8 cellular contexts compared by ENCODE assay signal in genomic region chr15:99566157-99566900, GRCh38. TPM values are rescaled to one million over a fixed set of nuclear protein-coding genes. Genes with fewer than 3 reads are reported as not detected.
A peak's percentile ranks its signal among the peaks of the same experiment; 100 is the strongest.
DNase-seq lines count a peak whose midpoint lies in the region.

No MANE protein-coding gene starts in this region.

- peak overlapping the region; percentile 85 for H3K9ac ChIP-seq in NT2/D1 (ENCODE audit: insufficient read length, low read depth)
- no peak overlapping the region for H3K9ac ChIP-seq in iPS-15b (ENCODE audit: low read depth, low read length)
- H3K9ac ChIP-seq in skeletal muscle satellite cell (ENCODE audit: low read depth, low read length): peak overlapping the region; percentile 99

- H3K36me3 ChIP-seq in NT2/D1 (ENCODE audit: insufficient read depth, insufficient read length, low read length) (no peaks in the 10 kb centered on the region), iPS-15b (ENCODE audit: control insufficient read depth, insufficient read depth, low read length) (no peaks in the 10 kb centered on the region), skeletal muscle satellite cell (ENCODE audit: insufficient read depth, low read length) (no peaks in the 10 kb centered on the region)

- peaks cover 5% of the 10 kb centered on the region for H3K4me1 ChIP-seq in NT2/D1 (ENCODE audit: insufficient read depth, insufficient read length)
- peaks cover 19% of the 10 kb centered on the region for H3K4me1 ChIP-seq in iPS-15b (ENCODE audit: control insufficient read depth, insufficient read depth, low read length)
- peaks cover 29% of the 10 kb centered on the region for H3K4me1 ChIP-seq in skeletal muscle satellite cell (ENCODE audit: control insufficient read depth, insufficient read depth, low read length)

- DNase-seq in SKM-1 treated with dmso at 0.1 percent for 144 hours (lab: John Stamatoyannopoulos, UW; ENCODE audit: unreplicated experiment) (peak; percentile 14), SKM-1 (lab: John Stamatoyannopoulos, UW; ENCODE audit: unreplicated experiment) (no peak), NT2/D1 (ENCODE audit: low read depth, low spot score) (no peak), astrocyte of the hippocampus (ENCODE audit: low read depth, low spot score) (peak; percentile 34), HPDE6-E6E7 (ENCODE audit: extremely low spot score) (no peak), NCI-H1048 (lab: John Stamatoyannopoulos, UW) (no peak)

- no peaks in the 10 kb centered on the region for H3K9me3 ChIP-seq in NT2/D1 (ENCODE audit: insufficient read depth, low read length)
- no peaks in the 10 kb centered on the region for H3K9me3 ChIP-seq in iPS-15b (ENCODE audit: control insufficient read depth, insufficient read depth, low read length)
- no peaks in the 10 kb centered on the region for H3K9me3 ChIP-seq in skeletal muscle satellite cell (replicated peaks; ENCODE audit: low read length)

- H3K4me3 ChIP-seq in NT2/D1 (ENCODE audit: insufficient read length, low read depth): peak overlapping the region; percentile 90
- H3K4me3 ChIP-seq in iPS-15b (ENCODE audit: low read depth, low read length): peak overlapping the region; percentile 90
- peak overlapping the region; percentile 99 for H3K4me3 ChIP-seq in skeletal muscle satellite cell (ENCODE audit: low read length)

- H3K4me2 ChIP-seq in skeletal muscle satellite cell (ENCODE audit: low read length): peak overlapping the region; percentile 100

- H3K27me3 ChIP-seq in NT2/D1 (ENCODE audit: insufficient read depth, insufficient read length) (no peaks in the 10 kb centered on the region), iPS-15b (ENCODE audit: control insufficient read depth, insufficient read depth, low read length) (no peaks in the 10 kb centered on the region), skeletal muscle satellite cell (ENCODE audit: control insufficient read depth, insufficient read depth, low read length) (no peaks in the 10 kb centered on the region)

RNA-seq across cellular contexts. Expression of gene MEF2A, which starts 0.5 kb away (rescaled TPM):
- total RNA-seq in skeletal muscle satellite cell (2012; rRNA removed): 15.9 and 23.3 TPM in 2 replicates

Comparison
In these comparisons a context has a peak if more than half of its experiments do, and no peak if none do; other contexts are left out.
1. DNase-seq: peak in SKM-1 treated with dmso at 0.1 percent for 144 hours (single experiment) and astrocyte of the hippocampus (single experiment); none in SKM-1 (single experiment), NT2/D1 (single experiment), HPDE6-E6E7 (single experiment) and NCI-H1048 (single experiment).
2. Peak in every context shown above with its lines, with median percentiles within 50 percentile points of each other: H3K4me3 ChIP-seq.